Comparison of ENCODE assay signal across 23 cellular contexts in genomic region chr19:30174357-30174645, GRCh38.
DNase-seq lines count a peak whose midpoint lies in the region; ATAC-seq, FAIRE-seq and TF ChIP-seq lines count a peak whose summit lies in the region.
"Had no signal": no experiment of that assay in that cellular context is flagged by ENCODE, and none has a peak within 500 bp of the region (broad histone marks: within the 10 kb centered on the region; RNA-seq: fewer than 3 reads in every experiment).

No MANE protein-coding gene starts in this region.

- H3K4me1 ChIP-seq in pancreas (peaks cover 11 to 15% (median 13%) of the 10 kb centered on the region in 3 donors), small intestine (ENCODE audit: control insufficient read depth in 2 of 2, insufficient read depth in 1 of 2, low read depth in 1 of 2, low read length in 1 of 2) (no peaks in the 10 kb centered on the region)
- H3K4me1 ChIP-seq: A549, BE2C had no signal

- no peak for FAIRE-seq in pancreas (lab: Jason Lieb, UNC)
- FAIRE-seq in small intestine (lab: Jason Lieb, UNC): no peak
- FAIRE-seq: D721Med, G401.6, GM12892, GM19239 had no signal

- H3K36me3 ChIP-seq in pancreas: no peaks in the 10 kb centered on the region
- H3K36me3 ChIP-seq in small intestine (ENCODE audit: control insufficient read depth in 2 of 2, insufficient read depth in 2 of 2, low read length in 2 of 2): no peaks in the 10 kb centered on the region
- H3K36me3 ChIP-seq: BE2C; BLaER1 treated with 17β-estradiol and CSF1 and Interleukin-3, amounts not matched to agents 10 nM and 100 nM had no signal

- TF ChIP-seq CTCF in pancreas (IDR thresholded peaks at IDR 0.05): no peak

- DNase-seq in NCI-H748 (lab: John Stamatoyannopoulos, UW; ENCODE audit: unreplicated experiment): peak; percentile 30
- DNase-seq in NCI-H748 treated with DMSO at 0.1 percent for 48 hours (lab: John Stamatoyannopoulos, UW): no peak
- DNase-seq in left colon: no peak
- DNase-seq in pancreas: peak in 3 of 6 donors; percentile 32 to 42 (median 41)
- DNase-seq in small intestine: no peak
- DNase-seq: 8988T; ACHN; AML-193; BE2C; CD4-positive, alpha-beta T cell; CD8-positive, alpha-beta memory T cell; DMS 273 treated with DMSO at 0.1 percent for 48 hours; DMS79 treated with DMSO at 0.1 percent for 48 hours; H9 had no signal

- H3K27me3 ChIP-seq in pancreas (no peaks in the 10 kb centered on the region), small intestine (ENCODE audit: control insufficient read depth in 2 of 2, insufficient read depth in 2 of 2, low read length in 2 of 2) (no peaks in the 10 kb centered on the region)
- H3K27me3 ChIP-seq: BE2C; BLaER1 treated with 17β-estradiol and CSF1 and Interleukin-3, amounts not matched to agents 10 nM and 100 nM had no signal

- intact Hi-C loops in left colon (cut with DNase I, micrococcal nuclease): no loop called here
- intact Hi-C loops in pancreas (cut with DNase I): no loop called here

- 35 to 43% methylated on average over 4 of the region's 4 CpGs for WGBS in pancreas, 2 donors
- WGBS in small intestine, 3 donors: 22 to 59% (median 39%) methylated on average over 4 of the region's 4 CpGs

- H3K27ac ChIP-seq in pancreas (no peak overlapping the region), small intestine (ENCODE audit: low read depth in 1 of 2, low read length in 1 of 2) (no peak overlapping the region)
- H3K27ac ChIP-seq: A549; BLaER1 treated with 17β-estradiol and CSF1 and Interleukin-3, amounts not matched to agents 10 nM and 100 nM had no signal

- H3K4me3 ChIP-seq in pancreas: no peak overlapping the region
- no peak overlapping the region for H3K4me3 ChIP-seq in small intestine (ENCODE audit: low read depth in 1 of 2, low read length in 2 of 2)
- H3K4me3 ChIP-seq: A549; BLaER1 treated with 17β-estradiol and CSF1 and Interleukin-3, amounts not matched to agents 10 nM and 100 nM; GM23338 had no signal

- H3K9me3 ChIP-seq in pancreas (no peaks in the 10 kb centered on the region), small intestine (ENCODE audit: control insufficient read depth, low read depth) (no peaks in the 10 kb centered on the region)
- H3K9me3 ChIP-seq: A549, BE2C had no signal

- peak; percentile 35 for ATAC-seq in left colon
- peak; percentile 45 to 79 (median 72) for ATAC-seq in pancreas
- ATAC-seq in GM19328 (IDR thresholded peaks at IDR 0.05; ENCODE audit: unreplicated experiment): no peak
- ATAC-seq: A549, GM23338, HCT116 had no signal
